11 cellular contexts compared by ENCODE assay signal in the genomic region with DNA sequence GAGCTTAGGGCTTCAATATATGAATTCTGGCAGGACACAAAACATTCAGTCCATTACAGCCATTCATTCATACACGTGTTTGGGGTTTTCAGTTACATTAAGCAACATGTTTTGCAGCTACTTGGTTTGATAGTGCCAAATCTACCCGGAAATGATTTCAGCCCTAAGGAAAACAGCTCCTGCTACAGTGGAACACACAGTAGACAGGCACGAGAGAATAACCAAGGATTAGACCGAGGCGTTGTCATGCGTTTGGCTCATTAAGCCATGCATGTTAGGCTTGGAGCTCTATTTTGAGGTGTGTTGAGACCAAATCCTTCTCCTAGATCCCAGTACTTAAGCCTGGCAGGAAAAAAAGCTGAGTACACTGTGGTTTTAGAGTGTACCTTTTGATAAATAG.
A peak's percentile ranks its signal among the peaks of the same experiment; 100 is the strongest.
DNase-seq lines count a peak whose midpoint lies in the region; TF ChIP-seq lines count a peak whose summit lies in the region.
"Had no signal": no experiment of that assay in that cellular context is flagged by ENCODE, and none has a peak within 500 bp of the region (broad histone marks: within the 10 kb centered on the region; RNA-seq: fewer than 3 reads in every experiment).

No MANE protein-coding gene starts in this region.

- no peak for TF ChIP-seq POLR2A in vagina (IDR thresholded peaks at IDR 0.05)

- H3K9me3 ChIP-seq in vagina (no peaks in the 10 kb centered on the region), BE2C (no peaks in the 10 kb centered on the region)
- H3K9me3 ChIP-seq: Caco-2 had no signal

- no peak overlapping the region for H3K4me3 Mint-ChIP-seq in activated naive CD4-positive, alpha-beta T cell treated with anti-CD3 and anti-CD28 coated beads, Interleukin-2, amount 50 U/mL, for 24 hours
- no peak overlapping the region for H3K4me3 Mint-ChIP-seq in activated naive CD8-positive, alpha-beta T cell treated with anti-CD3 and anti-CD28 coated beads for 36 hours

- H3K4me3 ChIP-seq in vagina (no peak overlapping the region), BE2C (ENCODE audit: low read depth, low read length) (no peak overlapping the region)
- H3K4me3 ChIP-seq: dorsolateral prefrontal cortex had no signal

- H3K9me3 Mint-ChIP-seq in activated naive CD4-positive, alpha-beta T cell treated with anti-CD3 and anti-CD28 coated beads, Interleukin-2, amount 50 U/mL, for 24 hours, result peaks cover 11% of the 10 kb centered on the region
- no peaks in the 10 kb centered on the region for H3K9me3 Mint-ChIP-seq in activated naive CD8-positive, alpha-beta T cell treated with anti-CD3 and anti-CD28 coated beads for 36 hours

- H3K4me1 ChIP-seq in vagina, result peaks cover 28% of the 10 kb centered on the region
- no peaks in the 10 kb centered on the region for H3K4me1 ChIP-seq in BE2C

- H3K36me3 Mint-ChIP-seq in activated naive CD4-positive, alpha-beta T cell treated with anti-CD3 and anti-CD28 coated beads, Interleukin-2, amount 50 U/mL, for 24 hours, result peaks cover 36% of the 10 kb centered on the region
- peaks cover 70% of the 10 kb centered on the region for H3K36me3 Mint-ChIP-seq in activated naive CD8-positive, alpha-beta T cell treated with anti-CD3 and anti-CD28 coated beads for 36 hours

- intact Hi-C loops in vagina (cut with DNase I), result no loop called here

- H3K27me3 Mint-ChIP-seq in activated naive CD4-positive, alpha-beta T cell treated with anti-CD3 and anti-CD28 coated beads, Interleukin-2, amount 50 U/mL, for 24 hours, result no peaks in the 10 kb centered on the region
- H3K27me3 Mint-ChIP-seq in activated naive CD8-positive, alpha-beta T cell treated with anti-CD3 and anti-CD28 coated beads for 36 hours, result no peaks in the 10 kb centered on the region

- peak overlapping the region; percentile 54 for H3K27ac ChIP-seq in vagina
- H3K27ac ChIP-seq: dorsolateral prefrontal cortex had no signal

- H3K36me3 ChIP-seq in vagina, result no peaks in the 10 kb centered on the region
- no peaks in the 10 kb centered on the region for H3K36me3 ChIP-seq in BE2C

- peak overlapping the region; percentile 86 for H3K27ac Mint-ChIP-seq in activated naive CD4-positive, alpha-beta T cell treated with anti-CD3 and anti-CD28 coated beads, Interleukin-2, amount 50 U/mL, for 24 hours
- H3K27ac Mint-ChIP-seq in activated naive CD8-positive, alpha-beta T cell treated with anti-CD3 and anti-CD28 coated beads for 36 hours, result peak overlapping the region; percentile 80

- no peak for DNase-seq in activated naive CD4-positive, alpha-beta T cell treated with anti-CD3 and anti-CD28 coated beads, Interleukin-2, amount 50 U/mL, for 16 hours
- no peak for DNase-seq in activated naive CD8-positive, alpha-beta T cell treated with anti-CD3 and anti-CD28 coated beads for 36 hours
- DNase-seq in kidney tubule cell (ENCODE audit: low spot score) (peak; percentile 50), vagina (ENCODE audit: extremely low spot score in 2 of 2) (no peak), BE2C (no peak), SHP77 (lab: John Stamatoyannopoulos, UW) (no peak), midbrain (lab: John Stamatoyannopoulos, UW) (no peak)
- DNase-seq: activated CD4-positive, CD25-positive, alpha-beta regulatory T cell treated with anti-CD3 and anti-CD28 coated beads, Interleukin-2, amount 50 U/mL, for 72 hours; Caco-2; dorsolateral prefrontal cortex had no signal

- H3K4me1 Mint-ChIP-seq in activated naive CD4-positive, alpha-beta T cell treated with anti-CD3 and anti-CD28 coated beads, Interleukin-2, amount 50 U/mL, for 24 hours, result peaks cover 85% of the 10 kb centered on the region
- peaks cover 71% of the 10 kb centered on the region for H3K4me1 Mint-ChIP-seq in activated naive CD8-positive, alpha-beta T cell treated with anti-CD3 and anti-CD28 coated beads for 36 hours

- H3K27me3 ChIP-seq in vagina, result no peaks in the 10 kb centered on the region
- H3K27me3 ChIP-seq in BE2C, result no peaks in the 10 kb centered on the region
- H3K27me3 ChIP-seq: dorsolateral prefrontal cortex had no signal

- TF ChIP-seq CTCF in vagina (IDR thresholded peaks at IDR 0.05) (no peak), BE2C (IDR thresholded peaks at IDR 0.05; ENCODE audit: low read depth, low read length) (no peak)
